In the genomic region with DNA sequence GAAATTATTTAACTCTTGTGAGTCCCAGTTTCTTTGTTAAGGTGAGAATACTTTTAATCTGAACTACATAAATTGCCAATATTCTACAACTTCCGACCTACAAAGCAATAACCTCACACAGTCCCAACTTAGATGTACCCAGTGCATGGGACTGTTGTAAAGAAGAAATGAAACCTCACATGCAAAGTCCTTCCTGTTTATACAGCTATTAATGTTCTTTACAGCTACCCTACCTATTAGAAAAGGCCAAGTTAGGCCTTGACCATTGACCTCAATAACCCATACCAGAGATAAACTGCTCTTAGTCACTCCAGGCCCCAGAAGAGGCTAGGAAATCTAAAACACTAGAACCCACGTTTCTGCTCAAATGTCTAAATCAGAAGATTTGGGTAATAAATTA, we compare ENCODE assay signal across 22 cellular contexts.
A peak's percentile ranks its signal among the peaks of the same experiment; 100 is the strongest.
DNase-seq lines count a peak whose midpoint lies in the region; ATAC-seq and TF ChIP-seq lines count a peak whose summit lies in the region.
"Had no signal": no experiment of that assay in that cellular context is flagged by ENCODE, and none has a peak within 500 bp of the region (broad histone marks: within the 10 kb centered on the region; RNA-seq: fewer than 3 reads in every experiment).

No MANE protein-coding gene starts in this region.

- no peak overlapping the region for H3K27ac Mint-ChIP-seq in activated naive CD4-positive, alpha-beta T cell treated with anti-CD3 and anti-CD28 coated beads, Interleukin-2, amount 50 U/mL, for 72 hours
- H3K27ac Mint-ChIP-seq: CD4-positive, alpha-beta memory T cell; stimulated activated effector memory CD8-positive, alpha-beta T cell treated with anti-CD3 and anti-CD28 coated beads, Interleukin-12 subunit alpha, Interleukin-12 subunit beta, amount 100 ng/mL, for 72 hours; T-cell had no signal

- ATAC-seq in GM18499 (IDR thresholded peaks at IDR 0.05; ENCODE audit: insufficient read depth, unreplicated experiment) = peak; percentile 99
- peak; percentile 64 for ATAC-seq in GM19452 (IDR thresholded peaks at IDR 0.05; ENCODE audit: unreplicated experiment)
- peak; percentile 97 for ATAC-seq in HG02763 (IDR thresholded peaks at IDR 0.05; ENCODE audit: unreplicated experiment)
- peak; percentile 53 for ATAC-seq in HG03442 (IDR thresholded peaks at IDR 0.05; ENCODE audit: unreplicated experiment)
- no peak for ATAC-seq in left lung
- ATAC-seq in activated naive CD4-positive, alpha-beta T cell treated with anti-CD3 and anti-CD28 coated beads, Interleukin-2, amount 50 U/mL, for 72 hours = no peak
- ATAC-seq: stimulated activated effector memory CD8-positive, alpha-beta T cell treated with anti-CD3 and anti-CD28 coated beads, Interleukin-12 subunit alpha, Interleukin-12 subunit beta, amount 100 ng/mL, for 72 hours; T-cell had no signal

- no peak for DNase-seq in left lung
- DNase-seq in NCI-H2107 (lab: John Stamatoyannopoulos, UW) = no peak
- DNase-seq in superior temporal gyrus (ENCODE audit: extremely low spot score) = no peak
- no peak for DNase-seq in activated naive CD4-positive, alpha-beta T cell treated with anti-CD3 and anti-CD28 coated beads, Interleukin-2, amount 50 U/mL, for 72 hours (ENCODE audit: low spot score in 2 of 2)
- DNase-seq: activated CD4-positive, CD25-positive, alpha-beta regulatory T cell; activated naive CD4-positive, alpha-beta T cell; CD4-positive, alpha-beta memory T cell; cortex of kidney; islet precursor cell; Karpas-422; midbrain; NCI-H1694 treated with DMSO at 0.1 percent for 48 hours; NCI-H524 treated with DMSO at 0.1 percent for 48 hours; sigmoid colon; stimulated activated CD4-positive, alpha-beta T cell treated with anti-CD3 and anti-CD28 coated beads, Interleukin-4, amount 100 ng/mL, for 4 hours; T-cell had no signal

- H3K27ac ChIP-seq in left lung = no peak overlapping the region
- H3K27ac ChIP-seq: neutrophil, sigmoid colon had no signal

- H3K36me3 ChIP-seq in left lung = no peaks in the 10 kb centered on the region
- H3K36me3 ChIP-seq: neutrophil, sigmoid colon had no signal

- peaks cover 20 to 26% of the 10 kb centered on the region in 2 donors for H3K9me3 Mint-ChIP-seq in activated naive CD4-positive, alpha-beta T cell treated with anti-CD3 and anti-CD28 coated beads, Interleukin-2, amount 50 U/mL, for 72 hours

- no peaks in the 10 kb centered on the region for H3K27me3 ChIP-seq in left lung
- H3K27me3 ChIP-seq: neutrophil, sigmoid colon had no signal

- H3K4me1 ChIP-seq in left lung = no peaks in the 10 kb centered on the region
- H3K4me1 ChIP-seq: sigmoid colon had no signal

- H3K4me3 ChIP-seq in left lung = no peak overlapping the region
- H3K4me3 ChIP-seq: sigmoid colon had no signal

- H3K9me3 ChIP-seq in left lung = no peaks in the 10 kb centered on the region
- H3K9me3 ChIP-seq: neutrophil, sigmoid colon had no signal

- peaks cover 0 to 8% of the 10 kb centered on the region in 2 donors for H3K36me3 Mint-ChIP-seq in activated naive CD4-positive, alpha-beta T cell treated with anti-CD3 and anti-CD28 coated beads, Interleukin-2, amount 50 U/mL, for 72 hours
- H3K36me3 Mint-ChIP-seq: CD4-positive, alpha-beta memory T cell; stimulated activated effector memory CD8-positive, alpha-beta T cell treated with anti-CD3 and anti-CD28 coated beads, Interleukin-12 subunit alpha, Interleukin-12 subunit beta, amount 100 ng/mL, for 72 hours; T-cell had no signal

- intact Hi-C loops in left lung (cut with DNase I) = no loop called here

- TF ChIP-seq CTCF in left lung (IDR thresholded peaks at IDR 0.05) = no peak

Comparison
In these comparisons a context has a peak if more than half of its experiments do, and no peak if none do; other contexts are left out.
1. ATAC-seq: peak in GM18499 (single experiment), GM19452 (single experiment), HG02763 (single experiment) and HG03442 (single experiment); none in left lung (single experiment) and activated naive CD4-positive, alpha-beta T cell treated with anti-CD3 and anti-CD28 coated beads, Interleukin-2, amount 50 U/mL, for 72 hours (0 of 2).